Comparison of ENCODE assay signal across 8 cellular contexts in genomic region chr1:24535021-24535424, GRCh38. TPM values are rescaled to one million over a fixed set of nuclear protein-coding genes. Genes with fewer than 3 reads are reported as not detected.
DNase-seq lines count a peak whose midpoint lies in the region; ATAC-seq and TF ChIP-seq lines count a peak whose summit lies in the region.

No MANE protein-coding gene starts in this region.

- H3K9me3 Mint-ChIP-seq in activated naive CD8-positive, alpha-beta T cell (ENCODE audit: low read depth) = no peaks in the 10 kb centered on the region

- POLR2A ChIA-PET in RWPE1 (lab: Yijun Ruan, JAX; ENCODE audit: low non-redundant PET) = no interaction called here

- CTCF ChIA-PET in RWPE1 (lab: Yijun Ruan, JAX) = no interaction called here

- H3K36me3 Mint-ChIP-seq in activated naive CD8-positive, alpha-beta T cell = peaks cover 17% of the 10 kb centered on the region

- peak overlapping the region; percentile 85 for H3K4me3 Mint-ChIP-seq in activated naive CD8-positive, alpha-beta T cell

- TF ChIP-seq POLR2A in prostate gland (IDR thresholded peaks at IDR 0.05) = no peak

- no peak for TF ChIP-seq CTCF in prostate gland (IDR thresholded peaks at IDR 0.05)
- TF ChIP-seq CTCF in RWPE1 (conservative IDR thresholded peaks at IDR 0.05; ENCODE audit: low read depth) = no peak

- H3K4me1 Mint-ChIP-seq in activated naive CD8-positive, alpha-beta T cell (ENCODE audit: low read depth) = peaks cover 75% of the 10 kb centered on the region

- ATAC-seq in GM18517 (IDR thresholded peaks at IDR 0.05; ENCODE audit: unreplicated experiment) (peak; percentile 59), HG03025 (IDR thresholded peaks at IDR 0.05; ENCODE audit: low FRiP score, unreplicated experiment) (no peak), HG03097 (IDR thresholded peaks at IDR 0.05; ENCODE audit: low FRiP score, unreplicated experiment) (no peak)

- intact Hi-C loops in prostate gland (cut with DNase I) = no loop called here

- no peaks in the 10 kb centered on the region for H3K36me3 ChIP-seq in prostate gland

- H3K27ac Mint-ChIP-seq in activated naive CD8-positive, alpha-beta T cell = peak overlapping the region; percentile 99

- H3K27ac ChIP-seq in prostate gland = no peak overlapping the region
- H3K27ac ChIP-seq in RWPE1 = no peak overlapping the region

- H3K4me3 ChIP-seq in prostate gland = no peak overlapping the region

- WGBS in prostate gland = 87% methylated on average over 21 of the region's 21 CpGs

- H3K4me1 ChIP-seq in prostate gland (replicated peaks) = no peaks in the 10 kb centered on the region

- no peaks in the 10 kb centered on the region for H3K9me3 ChIP-seq in prostate gland

- H3K27me3 Mint-ChIP-seq in activated naive CD8-positive, alpha-beta T cell = no peaks in the 10 kb centered on the region

- no peaks in the 10 kb centered on the region for H3K27me3 ChIP-seq in prostate gland (replicated peaks; ENCODE audit: insufficient read depth)

- DNase-seq in T follicular helper cell (ENCODE audit: low read depth) = peak; percentile 61
- peak; percentile 77 for DNase-seq in stimulated activated CD4-positive, alpha-beta T cell treated with anti-CD3 and anti-CD28 coated beads, Interleukin-4, amount 100 ng/mL, for 24 hours
- no peak for DNase-seq in prostate gland (ENCODE audit: low spot score)
- DNase-seq in RWPE1 (ENCODE audit: low spot score) = no peak

RNA-seq across cellular contexts. Expression of gene NCMAP, which starts 20.9 kb away (rescaled TPM):
- 1 to 10 TPM; 2.0 to 7.7 TPM for total RNA-seq in prostate gland

RNA-seq across cellular contexts. Expression of gene RCAN3, which starts 32.4 kb away (rescaled TPM):
- total RNA-seq in prostate gland = 100 to 1,000 TPM in 1 of 2 donors, 10 to 100 TPM in 1; 50.8 to 238 TPM

Comparison
In these comparisons a context has a peak if more than half of its experiments do, and no peak if none do; other contexts are left out.
1. DNase-seq: peak in T follicular helper cell (single experiment) and stimulated activated CD4-positive, alpha-beta T cell treated with anti-CD3 and anti-CD28 coated beads, Interleukin-4, amount 100 ng/mL, for 24 hours (single experiment); none in prostate gland (single experiment) and RWPE1 (single experiment).